Comparison of ENCODE assay signal across 7 cellular contexts in genomic region chr15:72855791-72856190, GRCh38.
"Had no signal": no experiment of that assay in that cellular context is flagged by ENCODE, and none has a peak within 500 bp of the region (broad histone marks: within the 10 kb centered on the region; RNA-seq: fewer than 3 reads in every experiment).

No MANE protein-coding gene starts in this region.

- H3K27ac ChIP-seq: HL-60 had no signal

- ATAC-seq: GM23338, HepG2 had no signal

- H2AFZ ChIP-seq: GM23338 had no signal

- FAIRE-seq: H1, H54, HepG2 had no signal

- DNase-seq: HCEC 1CT, KBM-7 had no signal

- H3K4me3 ChIP-seq: GM23338 had no signal

- H3K4me2 ChIP-seq: GM23338 had no signal
